Comparison of ENCODE assay signal across 1 cellular context in the genomic region with DNA sequence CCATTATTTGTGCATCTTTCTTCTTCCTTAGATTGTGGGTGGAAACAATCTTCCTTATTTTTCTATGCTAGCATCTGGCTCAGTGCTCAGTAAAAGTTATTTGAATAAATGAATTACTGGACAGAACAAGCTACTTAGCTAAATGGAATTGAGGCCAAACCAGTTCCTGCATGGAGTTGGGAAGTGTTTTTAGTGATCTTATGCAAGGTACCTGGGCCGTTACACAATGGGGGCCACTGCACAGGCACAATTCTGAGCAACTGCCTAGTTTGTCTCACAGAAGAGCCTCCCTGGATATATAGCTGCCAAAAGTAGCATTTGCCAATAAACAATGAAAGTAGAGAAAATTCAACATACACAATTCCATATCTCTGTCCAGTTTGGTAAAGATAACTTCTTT.
TF ChIP-seq lines count a peak whose summit lies in the region.

No MANE protein-coding gene starts in this region.

TF ChIP-seq in H1, 55 proteins besides CTCF, POLR2A, EP300 and RAD21:
- TF ChIP-seq BRCA1 (IDR thresholded peaks at IDR 0.05; ENCODE audit: low read depth, low read length) (no peak), TAF1 (IDR thresholded peaks at IDR 0.05; ENCODE audit: low read depth, low read length) (no peak), POU5F1 (IDR thresholded peaks at IDR 0.05; ENCODE audit: low read depth, low read length) (no peak), SIX5 (IDR thresholded peaks at IDR 0.05; ENCODE audit: low read depth, low read length) (no peak), JUN (IDR thresholded peaks at IDR 0.05; ENCODE audit: low read depth, low read length) (no peak), CEBPB (IDR thresholded peaks at IDR 0.05; ENCODE audit: low read depth, low read length) (no peak), SIRT6 (IDR thresholded peaks at IDR 0.05; ENCODE audit: low read length) (no peak)
